In the genomic region with DNA sequence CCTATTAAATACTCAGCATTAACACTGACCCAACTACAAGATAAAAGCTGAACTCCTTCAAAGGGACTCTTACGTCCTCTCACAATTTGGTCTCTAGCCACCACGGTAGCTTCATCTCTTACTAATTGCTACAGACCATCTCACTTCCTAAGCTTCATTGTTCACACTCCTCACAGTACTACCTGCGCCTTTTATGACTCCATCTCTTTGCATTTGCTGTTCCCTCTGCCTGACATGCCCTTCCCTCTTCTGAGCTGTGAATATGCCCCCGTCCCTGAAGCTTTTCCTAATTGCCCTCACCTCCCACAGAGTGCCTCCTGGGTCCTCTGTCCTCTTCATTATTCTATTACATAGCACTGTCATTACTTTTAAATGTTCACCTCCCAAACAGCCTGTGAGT, we compare ENCODE assay signal across 10 cellular contexts. TPM values are rescaled to one million over a fixed set of nuclear protein-coding genes. Genes with fewer than 3 reads are reported as not detected.
DNase-seq lines count a peak whose midpoint lies in the region; ATAC-seq, FAIRE-seq and TF ChIP-seq lines count a peak whose summit lies in the region.
"Had no signal": no experiment of that assay in that cellular context is flagged by ENCODE, and none has a peak within 500 bp of the region (broad histone marks: within the 10 kb centered on the region; RNA-seq: fewer than 3 reads in every experiment).

No MANE protein-coding gene starts in this region.

- no peaks in the 10 kb centered on the region for H3K9me3 Mint-ChIP-seq in activated naive CD8-positive, alpha-beta T cell (ENCODE audit: low read depth)
- H3K9me3 Mint-ChIP-seq in type B pancreatic cell = no peaks in the 10 kb centered on the region

- TF ChIP-seq CTCF in keratinocyte (optimal IDR thresholded peaks at IDR 0.05 in 1 of 3, IDR thresholded peaks at IDR 0.05 in 1 of 3, conservative IDR thresholded peaks at IDR 0.05 in 1 of 3; ENCODE audit: extremely low read depth in 1 of 3, insufficient read depth in 2 of 3, low read length in 3 of 3) (no peak), type B pancreatic cell (conservative IDR thresholded peaks at IDR 0.05) (no peak)

- H3K27ac ChIP-seq in right cardiac atrium (ENCODE audit: low read length) (peak overlapping the region; percentile 14), keratinocyte (ENCODE audit: control insufficient read depth, insufficient read depth, low read length) (peak overlapping the region; percentile 90), small intestine (ENCODE audit: low read depth in 1 of 2, low read length in 1 of 2) (peak overlapping the region in 1 of 2 donors; percentile 39)
- H3K27ac ChIP-seq: HL-60 had no signal

- H3K9me3 ChIP-seq in right cardiac atrium (ENCODE audit: control insufficient read depth, low read length) (no peaks in the 10 kb centered on the region), keratinocyte (ENCODE audit: control insufficient read depth, low read depth, low read length) (no peaks in the 10 kb centered on the region), small intestine (ENCODE audit: control insufficient read depth, low read depth) (no peaks in the 10 kb centered on the region)
- H3K9me3 ChIP-seq: Peyer's patch had no signal

- H3K4me3 Mint-ChIP-seq in activated naive CD8-positive, alpha-beta T cell = peak overlapping the region; percentile 92
- H3K4me3 Mint-ChIP-seq in type B pancreatic cell = peak overlapping the region; percentile 93

- dilution Hi-C loops in keratinocyte (cut with MboI; ENCODE audit: extremely low pct_ligation_motif_present, low sequenced_read_pairs) = no loop called here

- 51% methylated on average over 4 of the region's 4 CpGs for WGBS in right cardiac atrium
- WGBS in small intestine, 3 donors = 76 to 82% (median 82%) methylated on average over 4 of the region's 4 CpGs

- no peak for ATAC-seq in right cardiac atrium
- no peak for ATAC-seq in left ventricle myocardium superior
- ATAC-seq in HG03342 (IDR thresholded peaks at IDR 0.05; ENCODE audit: unreplicated experiment) = no peak

- no peaks in the 10 kb centered on the region for H3K9me1 ChIP-seq in keratinocyte (ENCODE audit: control insufficient read depth, extremely low read depth, insufficient read depth, low read length)

- H3K4me1 ChIP-seq in right cardiac atrium (ENCODE audit: control insufficient read depth, insufficient read depth, low read length) = peaks cover 4% of the 10 kb centered on the region
- peaks cover 27% of the 10 kb centered on the region for H3K4me1 ChIP-seq in keratinocyte (ENCODE audit: control insufficient read depth, extremely low read depth, insufficient read depth, low read length)
- peaks cover 4 to 6% of the 10 kb centered on the region in 2 donors for H3K4me1 ChIP-seq in small intestine (ENCODE audit: control insufficient read depth in 2 of 2, insufficient read depth in 1 of 2, low read depth in 1 of 2, low read length in 1 of 2)

- peak overlapping the region; percentile 99 for H3K27ac Mint-ChIP-seq in activated naive CD8-positive, alpha-beta T cell
- H3K27ac Mint-ChIP-seq in type B pancreatic cell = peak overlapping the region; percentile 92

- H3K27me3 ChIP-seq in right cardiac atrium (ENCODE audit: control insufficient read depth, insufficient read depth) = no peaks in the 10 kb centered on the region
- no peaks in the 10 kb centered on the region for H3K27me3 ChIP-seq in keratinocyte (ENCODE audit: control insufficient read depth, extremely low read depth, insufficient read depth, low read length)
- no peaks in the 10 kb centered on the region for H3K27me3 ChIP-seq in small intestine (ENCODE audit: control insufficient read depth in 2 of 2, insufficient read depth in 2 of 2, low read length in 2 of 2)
- H3K27me3 ChIP-seq: Peyer's patch had no signal

- H3K36me3 ChIP-seq in keratinocyte (ENCODE audit: control insufficient read depth in 2 of 2, extremely low read depth in 1 of 2, insufficient read depth in 2 of 2, low read length in 2 of 2) (no peaks in the 10 kb centered on the region), small intestine (ENCODE audit: control insufficient read depth in 2 of 2, insufficient read depth in 2 of 2, low read length in 2 of 2) (no peaks in the 10 kb centered on the region)
- H3K36me3 ChIP-seq: Peyer's patch had no signal

- FAIRE-seq in keratinocyte (lab: Jason Lieb, UNC) (no peak), small intestine (lab: Jason Lieb, UNC) (no peak)

- H2AFZ ChIP-seq in keratinocyte (ENCODE audit: control insufficient read depth, low read length) = no peak overlapping the region

- H3K4me2 ChIP-seq in keratinocyte (ENCODE audit: control insufficient read depth, extremely low read depth, insufficient read depth, low read depth, low read length) = peak overlapping the region; percentile 89

- H3K4me3 ChIP-seq in right cardiac atrium (ENCODE audit: low read length) (no peak overlapping the region), keratinocyte (ENCODE audit: control insufficient read depth in 2 of 3, extremely low read depth in 1 of 3, insufficient read depth in 2 of 3, low read depth in 1 of 3, low read length in 3 of 3) (peak overlapping the region; percentile 70 to 85 (median 75)), small intestine (ENCODE audit: low read depth in 1 of 2, low read length in 2 of 2) (no peak overlapping the region)

- no peaks in the 10 kb centered on the region for H3K27me3 Mint-ChIP-seq in activated naive CD8-positive, alpha-beta T cell
- H3K27me3 Mint-ChIP-seq in type B pancreatic cell = no peaks in the 10 kb centered on the region

- H3K36me3 Mint-ChIP-seq in activated naive CD8-positive, alpha-beta T cell = peaks cover 17% of the 10 kb centered on the region
- H3K36me3 Mint-ChIP-seq in type B pancreatic cell = peaks cover 15% of the 10 kb centered on the region

- no peaks in the 10 kb centered on the region for H4K20me1 ChIP-seq in keratinocyte (ENCODE audit: control insufficient read depth, extremely low read depth, insufficient read depth, low read length)

- peak overlapping the region; percentile 43 for H3K9ac ChIP-seq in keratinocyte (ENCODE audit: control insufficient read depth, extremely low read depth, insufficient read depth, low read length)

- H3K79me2 ChIP-seq in keratinocyte (ENCODE audit: control insufficient read depth, insufficient read depth, low read length) = peaks cover 56% of the 10 kb centered on the region

- intact Hi-C loops in right cardiac atrium (cut with DNase I) (loop anchor here in 1 of 4 donors (10.0 kb wide), 1 partner anchor 142 kb away; no protein-coding TSS in a partner anchor), left ventricle myocardium superior (cut with micrococcal nuclease) (no loop called here)

- no peak for DNase-seq in right cardiac atrium
- DNase-seq in left ventricle myocardium superior = no peak
- DNase-seq in keratinocyte (ENCODE audit: low read depth, low spot score) = no peak
- DNase-seq in type B pancreatic cell (ENCODE audit: extremely low spot score, unreplicated experiment) = no peak
- DNase-seq in medulla oblongata (ENCODE audit: extremely low spot score) = no peak
- DNase-seq in small intestine = no peak
- DNase-seq: Peyer's patch had no signal

- H3K4me1 Mint-ChIP-seq in activated naive CD8-positive, alpha-beta T cell (ENCODE audit: low read depth) = peaks cover 56% of the 10 kb centered on the region
- peaks cover 36% of the 10 kb centered on the region for H3K4me1 Mint-ChIP-seq in type B pancreatic cell (ENCODE audit: unreplicated experiment)

RNA-seq across cellular contexts. Expression of a gene that starts 2.5 kb away (rescaled TPM):
- 10 to 100 TPM; 21.6 to 27.2 (median 24.3) TPM for total RNA-seq in right cardiac atrium
- polyA plus RNA-seq in right cardiac atrium = 4.2 TPM
- 22.1 TPM for total RNA-seq in left ventricle myocardium superior
- polyA plus RNA-seq in keratinocyte = 7.3 to 14.3 TPM (median 12.0 TPM) in 3 replicates
- polyA plus RNA-seq in keratinocyte (2011; ENCODE audit: low read depth) = 63.5 TPM
- polyA plus RNA-seq in keratinocyte (2011; cell fraction: cytosol; rRNA removed) = 3.5 and 8.3 TPM in 2 replicates
- polyA plus RNA-seq in keratinocyte (2011; cell fraction: nucleus; rRNA removed) = 13.5 and 24.4 TPM in 2 replicates
- 10.9 and 11.0 TPM in 2 replicates for polyA plus RNA-seq in keratinocyte (2012; ENCODE audit: low replicate concordance)
- polyA minus RNA-seq in keratinocyte = 1.2 to 35.0 TPM (median 9.6 TPM) in 3 replicates
- polyA minus RNA-seq in keratinocyte (2011; cell fraction: cytosol; rRNA and poly(A)+ RNA removed) = 7.1 TPM
- polyA minus RNA-seq in keratinocyte (2011; cell fraction: nucleus; rRNA and poly(A)+ RNA removed) = 22.8 and 71.7 TPM in 2 replicates
- total RNA-seq in type B pancreatic cell (ENCODE audit: low replicate concordance) = 24.6 and 31.9 TPM in 2 replicates
- polyA plus RNA-seq in small intestine = 1 to 10 TPM; 3.0 to 4.0 (median 3.4) TPM

Comparison
In these comparisons a context has a peak if more than half of its experiments do, and no peak if none do; other contexts are left out.
1. H3K4me3 ChIP-seq: peak in keratinocyte (3 of 3); none in right cardiac atrium (single experiment) and small intestine (0 of 2).